In genomic region chr2:121197369-121198091, GRCh38 we compare ENCODE assay signal across 9 cellular contexts.
DNase-seq lines count a peak whose midpoint lies in the region; ATAC-seq and TF ChIP-seq lines count a peak whose summit lies in the region.
"Had no signal": no experiment of that assay in that cellular context is flagged by ENCODE, and none has a peak within 500 bp of the region (broad histone marks: within the 10 kb centered on the region; RNA-seq: fewer than 3 reads in every experiment).

No MANE protein-coding gene starts in this region.

- no peaks in the 10 kb centered on the region for H3K36me3 ChIP-seq in mammary epithelial cell (ENCODE audit: insufficient read depth, low read length)

- no peaks in the 10 kb centered on the region for H4K20me1 ChIP-seq in mammary epithelial cell (ENCODE audit: insufficient read depth, low read length)

- H3K9me3 ChIP-seq in mammary epithelial cell (replicated peaks; ENCODE audit: insufficient read depth, low read length): no peaks in the 10 kb centered on the region

- dilution Hi-C loops in mammary epithelial cell (cut with HindIII; ENCODE audit: low sequenced_read_pairs): no loop called here

- H2AFZ ChIP-seq in mammary epithelial cell (ENCODE audit: low read depth, low read length): peak overlapping the region; percentile 62

- no peaks in the 10 kb centered on the region for H3K27me3 ChIP-seq in mammary epithelial cell (ENCODE audit: insufficient read depth, low read length)
- H3K27me3 ChIP-seq in layer of hippocampus (ENCODE audit: control insufficient read depth, insufficient read depth, low read length): no peaks in the 10 kb centered on the region

- peak overlapping the region; percentile 75 for H3K9ac ChIP-seq in mammary epithelial cell (ENCODE audit: insufficient read depth, low read length)

- H3K4me3 ChIP-seq in mammary epithelial cell (replicated peaks in 1 of 3; ENCODE audit: insufficient read depth in 1 of 3, low read depth in 2 of 3, low read length in 3 of 3): no peak overlapping the region

- BruUV-seq in mammary epithelial cell (replicated peaks; lab: Mats Ljungman, UMichigan): TSS peak; percentile 76

- DNase-seq in HPDE6-E6E7 (ENCODE audit: extremely low spot score) (peak; percentile 83), mammary epithelial cell (peak; percentile 95), superior temporal gyrus (ENCODE audit: extremely low spot score) (peak; percentile 63), GM19238 (ENCODE audit: insufficient read length, low spot score) (no peak)
- DNase-seq in activated naive CD4-positive, alpha-beta T cell treated with Interleukin-2 at 50 U/mL for 16 hours: no peak
- DNase-seq: NCI-H2171 had no signal

- CTCF ChIA-PET in mammary epithelial cell (lab: Charles Lee; ENCODE audit: low non-redundant PET): no interaction called here

- H3K27ac ChIP-seq in mammary epithelial cell (ENCODE audit: insufficient read depth, low read depth, low read length) (peak overlapping the region; percentile 99), layer of hippocampus (ENCODE audit: low read depth, low read length) (peak overlapping the region; percentile 80)

- peaks cover 47% of the 10 kb centered on the region for H3K4me1 ChIP-seq in mammary epithelial cell (ENCODE audit: insufficient read depth, low read length)

- intact Hi-C loops in mammary epithelial cell (cut with micrococcal nuclease): no loop called here

- H3K79me2 ChIP-seq in mammary epithelial cell (ENCODE audit: insufficient read depth, low read length): no peaks in the 10 kb centered on the region

- peak overlapping the region; percentile 34 for H3K4me2 ChIP-seq in mammary epithelial cell (ENCODE audit: insufficient read depth, low read depth, low read length)

- no peak for TF ChIP-seq CTCF in mammary epithelial cell (conservative IDR thresholded peaks at IDR 0.05 in 1 of 2, IDR thresholded peaks at IDR 0.05 in 1 of 2; ENCODE audit: extremely low read depth in 1 of 2, insufficient read depth in 1 of 2, low read depth in 1 of 2, low read length in 2 of 2)

- ATAC-seq in HG02981 (IDR thresholded peaks at IDR 0.05; ENCODE audit: unreplicated experiment): no peak
- no peak for ATAC-seq in HG03521 (IDR thresholded peaks at IDR 0.05; ENCODE audit: unreplicated experiment)

- in situ Hi-C loops in mammary epithelial cell (cut with MboI; ENCODE audit: low sequenced_read_pairs in 2 of 2): no loop called here

- WGBS in mammary epithelial cell (ENCODE audit: low coverage, missing lambda C conversion rate): 17% methylated on average over 15 of the region's 19 CpGs

Comparison
In these comparisons a context has a peak if more than half of its experiments do, and no peak if none do; other contexts are left out.
1. DNase-seq: peak in HPDE6-E6E7 (single experiment), mammary epithelial cell (single experiment) and superior temporal gyrus (single experiment); none in GM19238 (single experiment) and activated naive CD4-positive, alpha-beta T cell treated with Interleukin-2 at 50 U/mL for 16 hours (single experiment).